23 cellular contexts compared by ENCODE assay signal in the genomic region with DNA sequence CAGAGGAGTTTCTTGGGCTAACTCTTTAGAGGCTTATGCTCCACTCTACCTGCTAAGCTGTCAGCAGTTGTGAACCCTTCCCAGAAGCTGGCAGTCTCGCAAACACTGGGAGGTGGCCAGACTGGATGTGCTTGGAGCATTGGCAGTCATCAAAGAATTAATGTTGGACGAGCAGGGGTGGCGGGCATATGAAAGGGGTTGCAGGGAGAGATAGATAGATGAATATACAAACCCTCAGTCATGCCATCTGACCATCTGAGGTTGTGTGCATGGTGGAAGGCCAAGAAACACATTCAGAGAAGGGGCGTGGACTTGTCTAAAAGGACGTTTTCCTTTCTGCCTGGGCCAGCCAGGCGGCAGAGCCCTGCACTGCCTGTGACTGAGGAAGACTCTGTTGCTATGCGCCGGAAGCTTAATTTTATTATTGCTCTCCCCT.
A peak's percentile ranks its signal among the peaks of the same experiment; 100 is the strongest.
DNase-seq lines count a peak whose midpoint lies in the region; ATAC-seq and TF ChIP-seq lines count a peak whose summit lies in the region.
"Had no signal": no experiment of that assay in that cellular context is flagged by ENCODE, and none has a peak within 500 bp of the region (broad histone marks: within the 10 kb centered on the region; RNA-seq: fewer than 3 reads in every experiment).

No MANE protein-coding gene starts in this region.

- no peaks in the 10 kb centered on the region for H3K36me3 Mint-ChIP-seq in T-helper 17 cell (ENCODE audit: low read depth)
- H3K36me3 Mint-ChIP-seq: CD4-positive, alpha-beta memory T cell had no signal

- H3K4me1 Mint-ChIP-seq in T-helper 17 cell: peaks cover 3% of the 10 kb centered on the region

- H3K27ac ChIP-seq in gastroesophageal sphincter (peak overlapping the region in 3 of 4 donors; percentile 34 to 64 (median 64)), psoas muscle (peak overlapping the region; percentile 17)
- H3K27ac ChIP-seq: hepatocyte, lower lobe of right lung, right lobe of liver, testis had no signal

- H3K4me1 ChIP-seq in gastroesophageal sphincter (peaks cover 32 to 90% (median 34%) of the 10 kb centered on the region in 3 donors), psoas muscle (peaks cover 73% of the 10 kb centered on the region)
- H3K4me1 ChIP-seq: testis had no signal

- WGBS in gastroesophageal sphincter (ENCODE audit: low coverage in 1 of 2), 2 donors: 20 to 41% methylated on average over 5 to 8 of the region's 8 CpGs
- WGBS in psoas muscle, 3 donors: 29 to 63% (median 31%) methylated on average over 8 of the region's 8 CpGs

- no peak overlapping the region for H3K4me3 ChIP-seq in gastroesophageal sphincter
- H3K4me3 ChIP-seq in psoas muscle: no peak overlapping the region
- H3K4me3 ChIP-seq: breast epithelium, hepatocyte, lower lobe of right lung, right lobe of liver, testis had no signal

- ATAC-seq in gastroesophageal sphincter (peak; percentile 38), psoas muscle (peak; percentile 50 to 71 (median 69)), GM18870 (IDR thresholded peaks at IDR 0.05; ENCODE audit: unreplicated experiment) (no peak), HG02981 (IDR thresholded peaks at IDR 0.05; ENCODE audit: unreplicated experiment) (no peak), T-helper 17 cell (no peak), GM21528 (IDR thresholded peaks at IDR 0.05; ENCODE audit: low FRiP score, unreplicated experiment) (no peak)
- ATAC-seq: lower lobe of right lung, PC-3, right lobe of liver had no signal

- intact Hi-C loops in psoas muscle (cut with DNase I): no loop called here

- no peaks in the 10 kb centered on the region for H3K27me3 Mint-ChIP-seq in T-helper 17 cell
- H3K27me3 Mint-ChIP-seq: activated CD4-positive, alpha-beta T cell treated with anti-CD3 and anti-CD28 coated beads, Interleukin-2, amount 10 ng/mL, durations not matched to agents 7 days and 5 days had no signal

- TF ChIP-seq POLR2A in gastroesophageal sphincter (IDR thresholded peaks at IDR 0.05): no peak

- no peaks in the 10 kb centered on the region for H3K36me3 ChIP-seq in gastroesophageal sphincter
- H3K36me3 ChIP-seq in psoas muscle (ENCODE audit: insufficient read depth in 1 of 2, low read depth in 1 of 2): no peaks in the 10 kb centered on the region
- H3K36me3 ChIP-seq: breast epithelium, lower lobe of right lung, right lobe of liver had no signal

- H3K27ac Mint-ChIP-seq in T-helper 17 cell: no peak overlapping the region
- H3K27ac Mint-ChIP-seq: activated CD4-positive, alpha-beta T cell treated with anti-CD3 and anti-CD28 coated beads, Interleukin-2, amount 10 ng/mL, durations not matched to agents 7 days and 5 days; activated T-helper 2 cell treated with anti-CD3 and anti-CD28 coated beads, Interferon-gamma antibody, Interleukin-2, Interleukin-4, amounts not matched to agents 10 μg/mL and 5 μg/mL and 100 μg/mL, durations not matched to agents 14 hours and 24 hours and 36 hours; CD4-positive, alpha-beta memory T cell had no signal

- TF ChIP-seq EP300 in gastroesophageal sphincter (IDR thresholded peaks at IDR 0.05): no peak

- DNase-seq in COLO668 (lab: John Stamatoyannopoulos, UW; ENCODE audit: unreplicated experiment) (peak; percentile 22), NCI-H1092 treated with DMSO at 0.1 percent for 48 hours (lab: John Stamatoyannopoulos, UW) (peak; percentile 65), psoas muscle (no peak), T-helper 17 cell (no peak)
- DNase-seq: activated CD4-positive, alpha-beta T cell treated with anti-CD3 and anti-CD28 coated beads, Interleukin-2, amount 10 ng/mL, durations not matched to agents 7 days and 5 days; CD4-positive, alpha-beta memory T cell; cortex of kidney; DMS79 treated with DMSO at 0.1 percent for 48 hours; H7; Kasumi-1; lower lobe of right lung; NCI-H524 treated with DMSO at 0.1 percent for 48 hours; PC-3; right lobe of liver; SIG-M5; testis had no signal

- H3K27me3 ChIP-seq in gastroesophageal sphincter (no peaks in the 10 kb centered on the region), psoas muscle (ENCODE audit: insufficient read depth in 3 of 3, low read length in 2 of 3) (no peaks in the 10 kb centered on the region)
- H3K27me3 ChIP-seq: breast epithelium, hepatocyte, right lobe of liver, testis had no signal

- peak in 2 of 4 experiments; percentile 11 to 28 for TF ChIP-seq CTCF in gastroesophageal sphincter (IDR thresholded peaks at IDR 0.05)
- TF ChIP-seq CTCF in psoas muscle (IDR thresholded peaks at IDR 0.05): no peak

- no peak overlapping the region for H3K4me3 Mint-ChIP-seq in T-helper 17 cell
- H3K4me3 Mint-ChIP-seq: activated CD4-positive, alpha-beta T cell treated with anti-CD3 and anti-CD28 coated beads, Interleukin-2, amount 10 ng/mL, durations not matched to agents 7 days and 5 days; CD4-positive, alpha-beta memory T cell had no signal

- no peaks in the 10 kb centered on the region for H3K9me3 ChIP-seq in gastroesophageal sphincter
- H3K9me3 ChIP-seq in psoas muscle: no peaks in the 10 kb centered on the region
- no peaks in the 10 kb centered on the region for H3K9me3 ChIP-seq in T-helper 17 cell (ENCODE audit: control insufficient read depth, low read length, poor library complexity, severe bottlenecking)
- H3K9me3 ChIP-seq: breast epithelium, lower lobe of right lung, right lobe of liver, testis had no signal

Comparison
In these comparisons a context has a peak if more than half of its experiments do, and no peak if none do; other contexts are left out.
1. DNase-seq: peak in COLO668 (single experiment) and NCI-H1092 treated with DMSO at 0.1 percent for 48 hours (single experiment); none in psoas muscle (0 of 2) and T-helper 17 cell (0 of 3).
2. ATAC-seq: peak in gastroesophageal sphincter (single experiment) and psoas muscle (4 of 4); none in GM18870 (single experiment), HG02981 (single experiment), T-helper 17 cell (single experiment) and GM21528 (single experiment).